1 cellular context compared by ENCODE assay signal in the genomic region with DNA sequence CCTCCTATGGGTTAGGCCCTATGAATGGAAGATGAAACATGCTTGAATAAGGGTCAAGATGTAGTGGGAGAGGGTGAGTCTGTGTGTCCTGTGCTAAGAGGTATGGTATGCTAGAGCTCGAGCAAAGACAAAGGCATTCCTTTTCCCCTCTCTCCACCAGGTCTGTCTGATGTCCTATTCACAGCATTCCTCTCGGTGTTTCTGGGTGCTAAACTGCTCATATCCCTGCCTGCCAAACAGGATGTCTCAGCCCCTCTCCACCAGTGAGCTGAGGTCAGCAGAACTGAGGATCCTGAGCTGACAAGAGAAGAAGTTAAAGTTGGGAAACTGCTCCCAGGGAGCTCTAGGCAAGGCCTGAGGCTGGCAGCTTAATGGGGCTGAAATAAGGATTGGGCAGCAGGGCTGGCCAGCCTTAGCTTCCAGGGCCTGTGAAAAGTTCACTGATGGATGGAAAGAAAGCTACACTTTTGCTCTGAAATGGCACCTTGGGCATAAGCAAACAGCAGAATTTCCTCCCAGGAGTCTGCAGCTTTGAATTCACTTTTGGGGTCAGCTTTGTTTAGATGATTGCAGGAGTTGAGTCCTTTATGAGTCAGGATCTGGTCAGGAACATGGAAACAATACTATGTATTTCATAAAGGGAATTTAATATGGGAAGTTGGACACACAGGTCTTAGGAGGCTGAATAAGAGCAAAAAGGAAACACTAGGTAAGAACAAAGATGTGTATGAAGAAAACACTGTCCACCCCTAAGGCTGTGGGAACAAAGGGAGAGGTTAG.
TF ChIP-seq lines count a peak whose summit lies in the region.

No MANE protein-coding gene starts in this region.

TF ChIP-seq in H1, 55 proteins besides CTCF, POLR2A, EP300 and RAD21 (continued from another document):
- TF ChIP-seq TEAD4 (IDR thresholded peaks at IDR 0.05; ENCODE audit: low read depth, low read length) (peak; percentile 45; the same call in 1 of the 2 replicates), SP4 (IDR thresholded peaks at IDR 0.05; ENCODE audit: low read length) (no peak)
